Comparison of ENCODE assay signal across 18 cellular contexts in the genomic region with DNA sequence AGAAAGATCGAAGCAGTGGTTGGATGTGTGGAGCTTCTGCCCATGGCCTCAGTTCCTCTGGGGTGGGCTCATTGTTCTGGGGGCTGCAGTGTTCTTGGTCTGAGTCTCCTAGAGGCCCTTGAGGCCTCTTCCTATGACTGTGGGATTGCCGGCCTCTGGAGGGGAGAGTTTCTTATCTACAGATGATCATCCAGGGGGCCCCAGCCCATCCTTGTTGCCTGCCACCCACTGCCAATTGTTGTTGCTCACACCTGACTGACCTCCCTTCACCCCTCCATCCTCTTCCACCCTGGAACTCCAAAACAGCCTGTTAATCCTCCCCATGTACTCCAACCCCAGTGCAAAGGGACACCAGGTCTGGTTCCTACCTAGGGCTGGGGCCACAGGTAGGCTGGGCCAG. TPM values are rescaled to one million over a fixed set of nuclear protein-coding genes. Genes with fewer than 3 reads are reported as not detected.
A peak's percentile ranks its signal among the peaks of the same experiment; 100 is the strongest.
DNase-seq lines count a peak whose midpoint lies in the region; ATAC-seq and TF ChIP-seq lines count a peak whose summit lies in the region.
"Had no signal": no experiment of that assay in that cellular context is flagged by ENCODE, and none has a peak within 500 bp of the region (broad histone marks: within the 10 kb centered on the region; RNA-seq: fewer than 3 reads in every experiment).

No MANE protein-coding gene starts in this region.

- peaks cover 6% of the 10 kb centered on the region for H3K79me2 ChIP-seq in osteoblast (ENCODE audit: insufficient read depth, low read length)

- no peaks in the 10 kb centered on the region for H3K4me1 ChIP-seq in BLaER1
- H3K4me1 ChIP-seq in osteoblast (ENCODE audit: insufficient read depth, low read length) = no peaks in the 10 kb centered on the region
- H3K4me1 ChIP-seq: A549 had no signal

- no peak overlapping the region for H3K4me3 Mint-ChIP-seq in activated CD4-positive, alpha-beta T cell treated with anti-CD3 and anti-CD28 coated beads, Interleukin-2, amount 10 ng/mL, durations not matched to agents 24 days and 14 days
- H3K4me3 Mint-ChIP-seq in chondrocyte (ENCODE audit: unreplicated experiment) = no peak overlapping the region
- H3K4me3 Mint-ChIP-seq: CD14-positive monocyte; CD4-positive, alpha-beta memory T cell; H9 had no signal

- no peak overlapping the region for H2AFZ ChIP-seq in osteoblast (ENCODE audit: low read length)

- H3K4me3 ChIP-seq in BLaER1 (no peak overlapping the region), osteoblast (ENCODE audit: insufficient read depth, low read length) (no peak overlapping the region)
- H3K4me3 ChIP-seq: A549 had no signal

- H3K9me3 ChIP-seq in BLaER1 (peaks cover 6% of the 10 kb centered on the region; the same call in 1 of the 2 replicates), osteoblast (ENCODE audit: low read depth, low read length) (no peaks in the 10 kb centered on the region)
- H3K9me3 ChIP-seq: A549 had no signal

- H3K4me2 ChIP-seq in BLaER1 = no peak overlapping the region
- no peak overlapping the region for H3K4me2 ChIP-seq in osteoblast (ENCODE audit: insufficient read depth, low read length)
- H3K4me2 ChIP-seq: A549 had no signal

- TF ChIP-seq CTCF in chondrocyte (IDR thresholded peaks at IDR 0.05) = no peak
- no peak for TF ChIP-seq CTCF in osteoblast (IDR thresholded peaks at IDR 0.05; ENCODE audit: extremely low read depth, low read depth, low read length)

- DNase-seq in activated CD4-positive, alpha-beta T cell treated with anti-CD3 and anti-CD28 coated beads, Interleukin-2, amount 10 ng/mL, durations not matched to agents 24 days and 14 days = no peak
- DNase-seq in activated CD4-positive, alpha-beta T cell treated with anti-CD3 and anti-CD28 coated beads for 1 hour = no peak
- DNase-seq in chondrocyte (ENCODE audit: low spot score) = peak; percentile 24
- peak; percentile 41 for DNase-seq in osteoblast (ENCODE audit: insufficient read length, low spot score, missing footprints)
- DNase-seq: AML-193; CD4-positive, alpha-beta memory T cell; DMS153; DMS79 treated with DMSO at 0.1 percent for 48 hours; GF-D8; H9 had no signal

- peaks cover 58% of the 10 kb centered on the region for H3K36me3 Mint-ChIP-seq in activated CD4-positive, alpha-beta T cell treated with anti-CD3 and anti-CD28 coated beads, Interleukin-2, amount 10 ng/mL, durations not matched to agents 24 days and 14 days (ENCODE audit: low read depth)
- peaks cover 31% of the 10 kb centered on the region for H3K36me3 Mint-ChIP-seq in chondrocyte (ENCODE audit: low read depth)

- H3K9me3 Mint-ChIP-seq in activated CD4-positive, alpha-beta T cell treated with anti-CD3 and anti-CD28 coated beads, Interleukin-2, amount 10 ng/mL, durations not matched to agents 24 days and 14 days = no peaks in the 10 kb centered on the region
- H3K9me3 Mint-ChIP-seq in chondrocyte (ENCODE audit: low read depth) = no peaks in the 10 kb centered on the region

- 0 out of 2 replicates have a peak overlapping the region, but pooled peaks have one; percentile 10 for H3K9ac ChIP-seq in BLaER1

- peaks cover 4% of the 10 kb centered on the region for H3K4me1 Mint-ChIP-seq in activated CD4-positive, alpha-beta T cell treated with anti-CD3 and anti-CD28 coated beads, Interleukin-2, amount 10 ng/mL, durations not matched to agents 24 days and 14 days
- peaks cover 13% of the 10 kb centered on the region for H3K4me1 Mint-ChIP-seq in chondrocyte (ENCODE audit: low read depth)
- H3K4me1 Mint-ChIP-seq: CD14-positive monocyte had no signal

- H3K27me3 Mint-ChIP-seq in activated CD4-positive, alpha-beta T cell treated with anti-CD3 and anti-CD28 coated beads, Interleukin-2, amount 10 ng/mL, durations not matched to agents 24 days and 14 days = no peaks in the 10 kb centered on the region
- no peaks in the 10 kb centered on the region for H3K27me3 Mint-ChIP-seq in chondrocyte (ENCODE audit: low read depth)
- H3K27me3 Mint-ChIP-seq: CD4-positive, alpha-beta memory T cell had no signal

- intact Hi-C loops in activated CD4-positive, alpha-beta T cell treated with anti-CD3 and anti-CD28 coated beads, Interleukin-2, amount 10 ng/mL, durations not matched to agents 24 days and 14 days (cut with micrococcal nuclease) = no loop called here

- ATAC-seq in HG03469 (IDR thresholded peaks at IDR 0.05; ENCODE audit: unreplicated experiment) (no peak), GM18519 (IDR thresholded peaks at IDR 0.05; ENCODE audit: low FRiP score, unreplicated experiment) (no peak), GM19395 (IDR thresholded peaks at IDR 0.05; ENCODE audit: unreplicated experiment) (no peak)
- ATAC-seq: A549 had no signal

- H3K27me3 ChIP-seq in BLaER1 (peaks cover 13% of the 10 kb centered on the region), osteoblast (ENCODE audit: insufficient read depth, low read length) (no peaks in the 10 kb centered on the region)

- H3K27ac Mint-ChIP-seq in activated CD4-positive, alpha-beta T cell treated with anti-CD3 and anti-CD28 coated beads, Interleukin-2, amount 10 ng/mL, durations not matched to agents 24 days and 14 days = peak overlapping the region; percentile 38
- no peak overlapping the region for H3K27ac Mint-ChIP-seq in chondrocyte (ENCODE audit: unreplicated experiment)
- H3K27ac Mint-ChIP-seq: H9 had no signal

- H3K36me3 ChIP-seq in BLaER1 (peaks cover 100% of the 10 kb centered on the region), osteoblast (ENCODE audit: insufficient read depth, low read length) (peaks cover 84% of the 10 kb centered on the region)

- H3K27ac ChIP-seq in BLaER1 (no peak overlapping the region), osteoblast (ENCODE audit: low read depth, low read length) (no peak overlapping the region)
- H3K27ac ChIP-seq: 22Rv1, A549 had no signal

- H4K20me1 ChIP-seq in BLaER1 (peaks cover 55% of the 10 kb centered on the region), osteoblast (ENCODE audit: insufficient read depth, low read length) (peaks cover 14% of the 10 kb centered on the region)

RNA-seq across cellular contexts. Expression of a gene that starts 5.9 kb away (rescaled TPM):
- total RNA-seq in activated CD4-positive, alpha-beta T cell treated with anti-CD3 and anti-CD28 coated beads, Interleukin-2, amount 10 ng/mL, durations not matched to agents 24 days and 14 days = 5.5 and 5.6 TPM in 2 replicates
- 39.9 to 64.4 TPM (median 41.4 TPM) in 3 replicates for total RNA-seq in chondrocyte
- total RNA-seq in osteoblast = 54.8 and 58.6 TPM in 2 replicates

RNA-seq across cellular contexts. Expression of a gene that starts 14.8 kb away (rescaled TPM):
- total RNA-seq in activated CD4-positive, alpha-beta T cell treated with anti-CD3 and anti-CD28 coated beads, Interleukin-2, amount 10 ng/mL, durations not matched to agents 24 days and 14 days = 28.9 and 30.1 TPM in 2 replicates
- total RNA-seq in chondrocyte = 16.6 to 20.0 TPM (median 19.1 TPM) in 3 replicates
- 19.2 and 19.5 TPM in 2 replicates for total RNA-seq in osteoblast

RNA-seq across cellular contexts. Expression of a gene that starts 14.8 kb away (rescaled TPM):
- total RNA-seq in activated CD4-positive, alpha-beta T cell treated with anti-CD3 and anti-CD28 coated beads, Interleukin-2, amount 10 ng/mL, durations not matched to agents 24 days and 14 days = 25.1 and 30.0 TPM in 2 replicates
- 14.6 to 17.5 TPM (median 16.0 TPM) in 3 replicates for total RNA-seq in chondrocyte
- total RNA-seq in osteoblast = 12.7 and 15.6 TPM in 2 replicates
- total RNA-seq: H1 had no signal

RNA-seq across cellular contexts. Expression of a gene that starts 19.6 kb away (rescaled TPM):
- 48.5 and 54.0 TPM in 2 replicates for total RNA-seq in activated CD4-positive, alpha-beta T cell treated with anti-CD3 and anti-CD28 coated beads, Interleukin-2, amount 10 ng/mL, durations not matched to agents 24 days and 14 days
- total RNA-seq in chondrocyte = 11.6 to 19.0 TPM (median 15.7 TPM) in 3 replicates
- 5.8 and 8.5 TPM in 2 replicates for total RNA-seq in osteoblast
- total RNA-seq: H1 had no signal

RNA-seq across cellular contexts. Expression of a gene that starts 25.4 kb away (rescaled TPM):
- total RNA-seq in activated CD4-positive, alpha-beta T cell treated with anti-CD3 and anti-CD28 coated beads, Interleukin-2, amount 10 ng/mL, durations not matched to agents 24 days and 14 days = 31.0 and 36.7 TPM in 2 replicates
- total RNA-seq in chondrocyte = 21.9 to 34.6 TPM (median 31.2 TPM) in 3 replicates
- total RNA-seq in osteoblast = 9.1 and 10.9 TPM in 2 replicates

Comparison
In these comparisons a context has a peak if more than half of its experiments do, and no peak if none do; other contexts are left out.
1. DNase-seq: peak in chondrocyte (single experiment) and osteoblast (single experiment); none in activated CD4-positive, alpha-beta T cell treated with anti-CD3 and anti-CD28 coated beads, Interleukin-2, amount 10 ng/mL, durations not matched to agents 24 days and 14 days (single experiment) and activated CD4-positive, alpha-beta T cell treated with anti-CD3 and anti-CD28 coated beads for 1 hour (single experiment).